13 cellular contexts compared by ENCODE assay signal in genomic region chr16:21937387-21937829, GRCh38.
"Had no signal": no experiment of that assay in that cellular context is flagged by ENCODE, and none has a peak within 500 bp of the region (broad histone marks: within the 10 kb centered on the region; RNA-seq: fewer than 3 reads in every experiment).

No MANE protein-coding gene starts in this region.

- H3K36me3 Mint-ChIP-seq: stimulated activated effector memory CD8-positive, alpha-beta T cell treated with anti-CD3 and anti-CD28 coated beads, Interleukin-12 subunit alpha, Interleukin-12 subunit beta, amount 100 ng/mL, for 72 hours had no signal

- H3K27ac ChIP-seq: lower lobe of right lung, ovary had no signal

- H3K4me3 ChIP-seq: lower lobe of right lung, ovary, transverse colon had no signal

- FAIRE-seq: islet of Langerhans had no signal

- H3K27me3 ChIP-seq: ovary, transverse colon had no signal

- ATAC-seq: lower lobe of right lung; stimulated activated effector memory CD8-positive, alpha-beta T cell treated with anti-CD3 and anti-CD28 coated beads, Interleukin-12 subunit alpha, Interleukin-12 subunit beta, amount 100 ng/mL, for 72 hours had no signal

- H3K4me1 ChIP-seq: lower lobe of right lung had no signal

- H3K27ac Mint-ChIP-seq: activated B cell treated with CpG ODN at 0.5 μM for 24 hours; stimulated activated effector memory CD8-positive, alpha-beta T cell treated with anti-CD3 and anti-CD28 coated beads, Interleukin-12 subunit alpha, Interleukin-12 subunit beta, amount 100 ng/mL, for 72 hours; T-helper 2 cell treated with Interferon-gamma antibody and Interleukin-4, amounts not matched to agents 5 μg/mL and 100 μg/mL, for 36 hours had no signal

- H3K9me3 ChIP-seq: lower lobe of right lung, ovary, transverse colon had no signal

- H3K36me3 ChIP-seq: lower lobe of right lung, ovary, transverse colon had no signal

- H3K9me3 Mint-ChIP-seq: activated B cell treated with CpG ODN at 0.5 μM for 24 hours; stimulated activated effector memory CD8-positive, alpha-beta T cell treated with anti-CD3 and anti-CD28 coated beads, Interleukin-12 subunit alpha, Interleukin-12 subunit beta, amount 100 ng/mL, for 72 hours; T-helper 2 cell treated with Interferon-gamma antibody and Interleukin-4, amounts not matched to agents 5 μg/mL and 100 μg/mL, for 36 hours had no signal

- H3K4me3 Mint-ChIP-seq: activated B cell treated with CpG ODN at 0.5 μM for 24 hours; stimulated activated effector memory CD8-positive, alpha-beta T cell treated with anti-CD3 and anti-CD28 coated beads, Interleukin-12 subunit alpha, Interleukin-12 subunit beta, amount 100 ng/mL, for 72 hours; T-helper 2 cell treated with Interferon-gamma antibody and Interleukin-4, amounts not matched to agents 5 μg/mL and 100 μg/mL, for 36 hours had no signal

- DNase-seq: activated B cell treated with CpG ODN at 0.5 μM for 24 hours; activated CD4-positive, alpha-beta T cell treated with anti-CD3 and anti-CD28 coated beads, Interleukin-2, amount 50 U/mL, for 1 hour; activated naive CD4-positive, alpha-beta T cell treated with anti-CD3 and anti-CD28 coated beads, Interleukin-2, amount 50 U/mL, for 16 hours; activated T-cell treated with anti-CD3 and anti-CD28 coated beads for 4 hours; amniotic stem cell; left colon; lower lobe of right lung; midbrain; ovary; transverse colon had no signal
